17 cellular contexts compared by ENCODE assay signal in the genomic region with DNA sequence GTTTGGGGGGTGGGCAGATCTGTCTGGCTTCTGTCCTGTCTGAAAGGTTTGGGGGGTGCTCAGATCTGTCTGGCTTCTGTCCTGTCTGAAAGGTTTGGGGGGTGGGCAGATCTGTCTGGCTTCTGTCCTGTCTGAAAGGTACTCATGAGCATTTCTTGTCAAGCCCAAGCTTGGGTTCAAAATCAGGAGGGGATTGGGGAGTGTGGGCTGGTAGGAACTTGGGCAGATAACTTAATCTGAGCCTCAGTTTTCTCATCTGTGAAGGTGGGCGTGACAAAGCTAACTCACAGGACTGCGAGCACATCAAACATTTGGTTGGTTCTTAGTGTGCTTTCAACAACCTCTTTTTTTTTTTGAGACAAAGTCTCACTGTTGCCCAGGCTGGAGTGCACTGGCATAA. TPM values are rescaled to one million over a fixed set of nuclear protein-coding genes. Genes with fewer than 3 reads are reported as not detected.
A peak's percentile ranks its signal among the peaks of the same experiment; 100 is the strongest.
DNase-seq lines count a peak whose midpoint lies in the region; ATAC-seq and TF ChIP-seq lines count a peak whose summit lies in the region.
"Had no signal": no experiment of that assay in that cellular context is flagged by ENCODE, and none has a peak within 500 bp of the region (broad histone marks: within the 10 kb centered on the region; RNA-seq: fewer than 3 reads in every experiment).

No MANE protein-coding gene starts in this region.

- no peak for TF ChIP-seq RAD21 in HCT116 (IDR thresholded peaks at IDR 0.05; ENCODE audit: low read depth)

- H3K9me3 Mint-ChIP-seq in CD14-positive monocyte (peaks cover 0 to 2% (median 0%) of the 10 kb centered on the region in 7 donors), nephron progenitor cell (no peaks in the 10 kb centered on the region)
- H3K9me3 Mint-ChIP-seq in activated naive CD8-positive, alpha-beta T cell (ENCODE audit: low read depth): no peaks in the 10 kb centered on the region
- H3K9me3 Mint-ChIP-seq: activated naive CD8-positive, alpha-beta T cell treated with anti-CD3 and anti-CD28 coated beads, Interleukin-2, amount 10 ng/mL, durations not matched to agents 7 days and 5 days; memory B cell had no signal

- no peaks in the 10 kb centered on the region for H3K27me3 ChIP-seq in HCT116 (ENCODE audit: insufficient read depth, low read length)
- H3K27me3 ChIP-seq: cardiac muscle cell, spleen had no signal

- H4K20me1 ChIP-seq in HCT116 (ENCODE audit: insufficient read depth): peaks cover 3% of the 10 kb centered on the region; the same call in 1 of the 2 replicates

- intact Hi-C loops in CD14-positive monocyte (cut with micrococcal nuclease) (loop anchor here (2.0 to 10.0 kb wide), 3 partner anchors 28 to 162 kb away; a partner anchor contains a TSS), HCT116 (cut with micrococcal nuclease) (no loop called here), Right ventricle myocardium inferior (cut with DNase I) (no loop called here)

- H3K27ac Mint-ChIP-seq in CD14-positive monocyte (peak overlapping the region; percentile 44 to 94 (median 91)), nephron progenitor cell (peak overlapping the region; percentile 71)
- peak overlapping the region; percentile 43 for H3K27ac Mint-ChIP-seq in activated naive CD8-positive, alpha-beta T cell

- H2AFZ ChIP-seq in HCT116 (ENCODE audit: low read depth, low read length, poor library complexity, severe bottlenecking): no peak overlapping the region

- TF ChIP-seq CTCF in CD14-positive monocyte (IDR thresholded peaks at IDR 0.05): no peak
- no peak for TF ChIP-seq CTCF in HCT116 (IDR thresholded peaks at IDR 0.05 in 2 of 3, conservative IDR thresholded peaks at IDR 0.05 in 1 of 3; ENCODE audit: borderline replicate concordance in 1 of 3, insufficient read depth in 1 of 3, low read depth in 2 of 3, low read length in 2 of 3)
- no peak for TF ChIP-seq CTCF in nephron progenitor cell (IDR thresholded peaks at IDR 0.05)

- CTCF ChIA-PET in HCT116 (lab: Charles Lee): interaction anchor here (0.6 to 1.6 kb wide), 3 partner anchors 12 to 190 kb away, joined by 4 to 12 read pairs (median 7); no protein-coding TSS in a partner anchor

- H3K9me2 ChIP-seq in HCT116 (ENCODE audit: insufficient read depth): no peaks in the 10 kb centered on the region

- DNase-seq in CD14-positive monocyte (ENCODE audit: low spot score) (no peak), HCT116 (ENCODE audit: low read depth, low spot score) (no peak), nephron progenitor cell (no peak), occipital lobe (lab: John Stamatoyannopoulos, UW) (no peak), Right ventricle myocardium inferior (ENCODE audit: missing footprints) (no peak), NCI-H2081 (lab: John Stamatoyannopoulos, UW) (no peak)
- DNase-seq: activated CD4-positive, alpha-beta T cell treated with anti-CD3 and anti-CD28 coated beads, Interleukin-2, amount 50 U/mL, for 1 hour; activated naive CD8-positive, alpha-beta T cell treated with anti-CD3 and anti-CD28 coated beads, Interleukin-2, amount 10 ng/mL, durations not matched to agents 7 days and 5 days; foreskin melanocyte; H7; NCI-H2107; spleen had no signal

- H3K36me3 ChIP-seq in HCT116 (ENCODE audit: control insufficient read depth in 1 of 2, insufficient read depth in 2 of 2, low read length in 2 of 2): peaks cover 0 to 7% of the 10 kb centered on the region in 2 experiments; a peak in 1 of 4 replicates

- peak overlapping the region; percentile 72 for H3K4me2 ChIP-seq in HCT116 (ENCODE audit: low read length)

- no peaks in the 10 kb centered on the region for H3K9me3 ChIP-seq in HCT116 (ENCODE audit: control insufficient read depth in 1 of 2, insufficient read depth in 1 of 2, low read depth in 1 of 2, low read length in 2 of 2)
- H3K9me3 ChIP-seq: spleen had no signal

- H3K4me1 Mint-ChIP-seq in CD14-positive monocyte (peaks cover 53% of the 10 kb centered on the region), nephron progenitor cell (peaks cover 27% of the 10 kb centered on the region)
- peaks cover 57% of the 10 kb centered on the region for H3K4me1 Mint-ChIP-seq in activated naive CD8-positive, alpha-beta T cell (ENCODE audit: low read depth)

- H3K4me3 Mint-ChIP-seq in CD14-positive monocyte: no peak overlapping the region
- H3K4me3 Mint-ChIP-seq in activated naive CD8-positive, alpha-beta T cell: peak overlapping the region; percentile 43
- H3K4me3 Mint-ChIP-seq in nephron progenitor cell: no peak overlapping the region
- H3K4me3 Mint-ChIP-seq: memory B cell had no signal

- H3K36me3 Mint-ChIP-seq in CD14-positive monocyte (peaks cover 33 to 36% of the 10 kb centered on the region in 2 donors), nephron progenitor cell (ENCODE audit: low read depth) (peaks cover 24% of the 10 kb centered on the region)
- H3K36me3 Mint-ChIP-seq in activated naive CD8-positive, alpha-beta T cell: no peaks in the 10 kb centered on the region
- H3K36me3 Mint-ChIP-seq: memory B cell had no signal

- H3K4me3 ChIP-seq in HCT116 (replicated peaks in 1 of 2; ENCODE audit: low read depth in 1 of 2, low read length in 2 of 2): no peak overlapping the region
- H3K4me3 ChIP-seq: cardiac muscle cell, spleen had no signal

- peaks cover 34% of the 10 kb centered on the region; the same call in 1 of the 2 replicates for H3K79me2 ChIP-seq in HCT116 (ENCODE audit: insufficient read depth, low read length)

- H3K27ac ChIP-seq in HCT116 (ENCODE audit: low read depth, low read length): no peak overlapping the region
- H3K27ac ChIP-seq: C4-2B, cardiac muscle cell had no signal

- no peak for ATAC-seq in HCT116
- no peak for ATAC-seq in HG03342 (IDR thresholded peaks at IDR 0.05; ENCODE audit: unreplicated experiment)
- no peak for ATAC-seq in Right ventricle myocardium inferior

- no TSS peak for BruUV-seq in HCT116 (replicated peaks; lab: Mats Ljungman, UMichigan)

- peaks cover 43 to 77% of the 10 kb centered on the region in 2 experiments for H3K4me1 ChIP-seq in HCT116 (ENCODE audit: control insufficient read depth in 1 of 2, insufficient read depth in 2 of 2, low read length in 2 of 2)

- TF ChIP-seq POLR2A in HCT116 (IDR thresholded peaks at IDR 0.05; ENCODE audit: borderline replicate concordance, extremely low read depth, insufficient read depth, insufficient read length): no peak

- RAD21 ChIA-PET in HCT116 (lab: Charles Lee; ENCODE audit: low non-redundant PET in 1 of 2, low total read pairs in 2 of 2, uncharacterized antibody in 2 of 2, unreplicated experiment in 2 of 2): no interaction called here

- POLR2A ChIA-PET in HCT116 (lab: Charles Lee): interaction anchor here (0.6 kb wide), 2 partner anchors 35 to 119 kb away, joined by 3 read pairs; no protein-coding TSS in a partner anchor

- peaks cover 0 to 2% (median 0%) of the 10 kb centered on the region in 3 donors for H3K27me3 Mint-ChIP-seq in CD14-positive monocyte (ENCODE audit: low read depth in 3 of 3)
- H3K27me3 Mint-ChIP-seq in activated naive CD8-positive, alpha-beta T cell: no peaks in the 10 kb centered on the region
- no peaks in the 10 kb centered on the region for H3K27me3 Mint-ChIP-seq in nephron progenitor cell (ENCODE audit: low read depth, poor library complexity)
- H3K27me3 Mint-ChIP-seq: activated naive CD8-positive, alpha-beta T cell treated with anti-CD3 and anti-CD28 coated beads, Interleukin-2, amount 10 ng/mL, durations not matched to agents 7 days and 5 days; memory B cell had no signal

- H3K9ac ChIP-seq in HCT116 (ENCODE audit: low read length): no peak overlapping the region

TF ChIP-seq in HCT116, 20 proteins besides CTCF, POLR2A, EP300 and RAD21:
- TF ChIP-seq CBX3 (IDR thresholded peaks at IDR 0.05; ENCODE audit: low read depth) (no peak), SRF (IDR thresholded peaks at IDR 0.05; ENCODE audit: low read depth) (no peak), YY1 (IDR thresholded peaks at IDR 0.05; ENCODE audit: extremely low read depth, insufficient replicate concordance, low read depth, low read length) (no peak), POLR2AphosphoS5 (IDR thresholded peaks at IDR 0.05; ENCODE audit: low read depth, low read length) (no peak), CEBPB (IDR thresholded peaks at IDR 0.05; ENCODE audit: low read depth) (no peak), ZFX (IDR thresholded peaks at IDR 0.05) (no peak), EZH2 (IDR thresholded peaks at IDR 0.05) (no peak), EGR1 (IDR thresholded peaks at IDR 0.05; ENCODE audit: low read depth) (no peak), TCF7L2 (IDR thresholded peaks at IDR 0.05; ENCODE audit: borderline replicate concordance, extremely low read depth, insufficient read depth, insufficient read length) (no peak), FOSL1 (IDR thresholded peaks at IDR 0.05; ENCODE audit: low read depth) (no peak), ZNF274 (IDR thresholded peaks at IDR 0.05; ENCODE audit: low read depth, low read length) (no peak)
- TF ChIP-seq, protein P1, sequence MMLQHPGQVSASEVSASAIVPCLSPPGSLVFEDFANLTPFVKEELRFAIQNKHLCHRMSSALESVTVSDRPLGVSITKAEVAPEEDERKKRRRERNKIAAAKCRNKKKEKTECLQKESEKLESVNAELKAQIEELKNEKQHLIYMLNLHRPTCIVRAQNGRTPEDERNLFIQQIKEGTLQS (IDR thresholded peaks at IDR 0.05): no peak
- TF ChIP-seq, protein P2, sequence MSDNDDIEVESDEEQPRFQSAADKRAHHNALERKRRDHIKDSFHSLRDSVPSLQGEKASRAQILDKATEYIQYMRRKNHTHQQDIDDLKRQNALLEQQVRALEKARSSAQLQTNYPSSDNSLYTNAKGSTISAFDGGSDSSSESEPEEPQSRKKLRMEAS (IDR thresholded peaks at IDR 0.05): no peak

RNA-seq across cellular contexts. Expression of a gene that starts 35.2 kb away (rescaled TPM):
- polyA plus RNA-seq in CD14-positive monocyte: 10 to 100 TPM in 1 of 2 donors, 1 to 10 TPM in 1; 7.2 to 11.1 TPM
- total RNA-seq in HCT116 (2021; ENCODE audit: unreplicated experiment) (54.9 TPM), occipital lobe (153 TPM), Right ventricle myocardium inferior (52.5 TPM)
- 17.2 and 22.8 TPM in 2 replicates for polyA plus RNA-seq in HCT116 (2012)

Comparison
In these comparisons a context has a peak if more than half of its experiments do, and no peak if none do; other contexts are left out.
1. intact Hi-C loops: an anchor here in CD14-positive monocyte (2.0 to 10.0 kb wide); none called in HCT116 and Right ventricle myocardium inferior.